1 cellular context compared by ENCODE assay signal in genomic region chr5:178249191-178249989, GRCh38.
TF ChIP-seq lines count a peak whose summit lies in the region.

No MANE protein-coding gene starts in this region.

TF ChIP-seq in HEK293, 187 proteins besides CTCF, POLR2A, EP300 and RAD21 (continued from another document):
- TF ChIP-seq KLF1 (tag by site-specific recombination; IDR thresholded peaks at IDR 0.05) (0 out of 2 replicates have a peak, but pooled peaks have one; percentile 24), SCRT2 (tag by site-specific recombination; IDR thresholded peaks at IDR 0.05) (no peak)
- TF ChIP-seq, protein P1, sequence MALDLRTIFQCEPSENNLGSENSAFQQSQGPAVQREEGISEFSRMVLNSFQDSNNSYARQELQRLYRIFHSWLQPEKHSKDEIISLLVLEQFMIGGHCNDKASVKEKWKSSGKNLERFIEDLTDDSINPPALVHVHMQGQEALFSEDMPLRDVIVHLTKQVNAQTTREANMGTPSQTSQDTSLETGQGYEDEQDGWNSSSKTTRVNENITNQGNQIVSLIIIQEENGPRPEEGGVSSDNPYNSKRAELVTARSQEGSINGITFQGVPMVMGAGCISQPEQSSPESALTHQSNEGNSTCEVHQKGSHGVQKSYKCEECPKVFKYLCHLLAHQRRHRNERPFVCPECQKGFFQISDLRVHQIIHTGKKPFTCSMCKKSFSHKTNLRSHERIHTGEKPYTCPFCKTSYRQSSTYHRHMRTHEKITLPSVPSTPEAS (tag by site-specific recombination; IDR thresholded peaks at IDR 0.05): peak; percentile 53; the same call in 1 of the 2 replicates
